17 cellular contexts compared by ENCODE assay signal in the genomic region with DNA sequence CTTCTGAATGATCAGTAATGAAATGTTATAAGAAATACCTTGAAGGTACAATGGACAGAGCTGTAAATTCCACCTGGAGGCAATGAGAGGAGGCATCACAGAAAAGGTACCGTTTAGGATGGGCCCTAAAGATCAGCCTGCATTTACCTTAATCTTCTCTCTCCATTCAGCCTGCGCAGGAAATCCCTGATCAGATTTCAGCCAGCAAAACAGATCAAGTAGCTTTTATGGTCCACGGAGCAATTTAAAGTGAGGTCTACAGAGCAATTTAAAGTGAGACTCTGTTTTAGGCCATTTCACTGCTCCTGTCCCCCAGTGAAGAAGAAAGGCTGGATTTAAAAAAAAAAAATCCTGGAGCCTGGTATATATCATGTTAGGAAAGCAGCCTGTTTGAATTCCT.
"Had no signal": no experiment of that assay in that cellular context is flagged by ENCODE, and none has a peak within 500 bp of the region (broad histone marks: within the 10 kb centered on the region; RNA-seq: fewer than 3 reads in every experiment).

No MANE protein-coding gene starts in this region.

- H3K9me3 ChIP-seq: body of pancreas, ovary, right lobe of liver, testis had no signal

- H3K4me3 Mint-ChIP-seq: activated B cell treated with CpG ODN at 0.5 μM for 24 hours; activated CD4-positive, alpha-beta memory T cell treated with anti-CD3 and anti-CD28 coated beads, Interleukin-2, amount 10 ng/mL, durations not matched to agents 7 days and 5 days; activated naive CD4-positive, alpha-beta T cell treated with anti-CD3 and anti-CD28 coated beads for 36 hours; activated T-cell treated with anti-CD3 and anti-CD28 coated beads, Interleukin-2, amount 50 U/mL, for 24 hours; memory B cell; naive thymus-derived CD4-positive, alpha-beta T cell; stimulated activated memory B cell treated with anti-CD40 and anti-IgM and Interleukin-4, amounts not matched to agents 10 μg/mL and 1 μg/mL and 100 μg/mL, for 72 hours; type B pancreatic cell had no signal

- H3K36me3 Mint-ChIP-seq: memory B cell; naive thymus-derived CD4-positive, alpha-beta T cell; stimulated activated memory B cell treated with anti-CD40 and anti-IgM and Interleukin-4, amounts not matched to agents 10 μg/mL and 1 μg/mL and 100 μg/mL, for 72 hours; type B pancreatic cell had no signal

- H3K9me3 Mint-ChIP-seq: activated B cell treated with CpG ODN at 0.5 μM for 24 hours; activated CD4-positive, alpha-beta memory T cell treated with anti-CD3 and anti-CD28 coated beads, Interleukin-2, amount 10 ng/mL, durations not matched to agents 7 days and 5 days; activated naive CD4-positive, alpha-beta T cell treated with anti-CD3 and anti-CD28 coated beads for 36 hours; activated T-cell treated with anti-CD3 and anti-CD28 coated beads, Interleukin-2, amount 50 U/mL, for 24 hours; activated T-helper 2 cell treated with anti-CD3 and anti-CD28 coated beads, Interferon-gamma antibody, Interleukin-2, Interleukin-4, amounts not matched to agents 10 μg/mL and 5 μg/mL and 100 μg/mL, durations not matched to agents 14 hours and 24 hours and 36 hours; memory B cell; stimulated activated memory B cell treated with anti-CD40 and anti-IgM and Interleukin-4, amounts not matched to agents 10 μg/mL and 1 μg/mL and 100 μg/mL, for 72 hours; type B pancreatic cell had no signal

- H3K4me3 ChIP-seq: body of pancreas, dorsolateral prefrontal cortex, ovary, right lobe of liver, testis had no signal

- DNase-seq: activated B cell treated with CpG ODN at 0.5 μM for 24 hours; activated CD4-positive, alpha-beta memory T cell treated with anti-CD3 and anti-CD28 coated beads, Interleukin-2, amount 10 ng/mL, durations not matched to agents 7 days and 5 days; activated CD4-positive, alpha-beta T cell treated with anti-CD3 and anti-CD28 coated beads for 48 hours; activated naive CD4-positive, alpha-beta T cell treated with anti-CD3 and anti-CD28 coated beads for 36 hours; activated T-cell treated with anti-CD3 and anti-CD28 coated beads, Interleukin-2, amount 50 U/mL, for 24 hours; body of pancreas; caudate nucleus; dorsolateral prefrontal cortex; naive thymus-derived CD4-positive, alpha-beta T cell; ovary; right lobe of liver; stimulated activated CD4-positive, alpha-beta T cell treated with anti-CD3 and anti-CD28 coated beads, Interleukin-4, amount 100 ng/mL, for 4 hours; testis had no signal

- H3K27ac Mint-ChIP-seq: activated B cell treated with CpG ODN at 0.5 μM for 24 hours; activated CD4-positive, alpha-beta memory T cell treated with anti-CD3 and anti-CD28 coated beads, Interleukin-2, amount 10 ng/mL, durations not matched to agents 7 days and 5 days; activated naive CD4-positive, alpha-beta T cell treated with anti-CD3 and anti-CD28 coated beads for 36 hours; activated T-cell treated with anti-CD3 and anti-CD28 coated beads, Interleukin-2, amount 50 U/mL, for 24 hours; activated T-helper 2 cell treated with anti-CD3 and anti-CD28 coated beads, Interferon-gamma antibody, Interleukin-2, Interleukin-4, amounts not matched to agents 10 μg/mL and 5 μg/mL and 100 μg/mL, durations not matched to agents 14 hours and 24 hours and 36 hours; memory B cell; naive thymus-derived CD4-positive, alpha-beta T cell; stimulated activated memory B cell treated with anti-CD40 and anti-IgM and Interleukin-4, amounts not matched to agents 10 μg/mL and 1 μg/mL and 100 μg/mL, for 72 hours; type B pancreatic cell had no signal

- H3K4me1 ChIP-seq: body of pancreas, right lobe of liver, testis had no signal

- H3K27ac ChIP-seq: body of pancreas, dorsolateral prefrontal cortex, ovary, right lobe of liver, testis had no signal

- ATAC-seq: body of pancreas; naive thymus-derived CD4-positive, alpha-beta T cell; right lobe of liver; stimulated activated memory B cell treated with anti-CD40 and anti-IgM and Interleukin-4, amounts not matched to agents 10 μg/mL and 1 μg/mL and 100 μg/mL, for 72 hours had no signal

- H3K27me3 ChIP-seq: body of pancreas, ovary, right lobe of liver, testis had no signal

- H3K36me3 ChIP-seq: ovary, right lobe of liver had no signal

- H3K4me1 Mint-ChIP-seq: activated B cell treated with CpG ODN at 0.5 μM for 24 hours; activated CD4-positive, alpha-beta memory T cell treated with anti-CD3 and anti-CD28 coated beads, Interleukin-2, amount 10 ng/mL, durations not matched to agents 7 days and 5 days; memory B cell; naive thymus-derived CD4-positive, alpha-beta T cell; stimulated activated memory B cell treated with anti-CD40 and anti-IgM and Interleukin-4, amounts not matched to agents 10 μg/mL and 1 μg/mL and 100 μg/mL, for 72 hours had no signal

- H3K27me3 Mint-ChIP-seq: activated B cell treated with CpG ODN at 0.5 μM for 24 hours; activated CD4-positive, alpha-beta memory T cell treated with anti-CD3 and anti-CD28 coated beads, Interleukin-2, amount 10 ng/mL, durations not matched to agents 7 days and 5 days; activated T-cell treated with anti-CD3 and anti-CD28 coated beads, Interleukin-2, amount 50 U/mL, for 24 hours; naive thymus-derived CD4-positive, alpha-beta T cell; stimulated activated memory B cell treated with anti-CD40 and anti-IgM and Interleukin-4, amounts not matched to agents 10 μg/mL and 1 μg/mL and 100 μg/mL, for 72 hours; type B pancreatic cell had no signal
